1 cellular context compared by ENCODE assay signal in the genomic region with DNA sequence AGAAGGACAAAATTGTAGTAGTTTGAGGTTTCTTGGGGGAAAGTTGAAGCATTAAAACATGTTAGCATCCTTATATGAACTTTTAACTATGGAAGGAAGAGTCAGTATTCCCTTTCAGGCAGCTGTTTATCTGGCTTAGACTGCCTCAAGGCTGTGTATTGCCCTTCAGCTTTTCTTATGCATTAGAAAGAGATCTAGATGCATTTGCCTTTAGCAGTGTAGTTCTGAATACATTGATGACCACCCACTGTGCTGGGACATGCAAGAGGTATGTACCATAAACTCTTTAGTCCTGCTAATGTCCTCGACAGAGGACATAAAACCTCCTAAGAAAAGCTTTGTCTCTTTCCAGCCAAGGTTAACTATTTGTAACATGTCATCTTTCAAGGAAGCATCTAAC.
TF ChIP-seq lines count a peak whose summit lies in the region.

No MANE protein-coding gene starts in this region.

TF ChIP-seq in GM23338, 12 proteins besides CTCF, POLR2A, EP300 and RAD21:
- TF ChIP-seq CREB1 (CRISPR knock-in tag; IDR thresholded peaks at IDR 0.05; ENCODE audit: low read depth) (0 out of 2 replicates have a peak, but pooled peaks have one; percentile 23), NANOG (IDR thresholded peaks at IDR 0.05; ENCODE audit: borderline replicate concordance) (peak; percentile 49; the same call in 1 of the 2 replicates), ZNF462 (CRISPR knock-in tag; IDR thresholded peaks at IDR 0.05) (no peak)
- TF ChIP-seq, protein P1, sequence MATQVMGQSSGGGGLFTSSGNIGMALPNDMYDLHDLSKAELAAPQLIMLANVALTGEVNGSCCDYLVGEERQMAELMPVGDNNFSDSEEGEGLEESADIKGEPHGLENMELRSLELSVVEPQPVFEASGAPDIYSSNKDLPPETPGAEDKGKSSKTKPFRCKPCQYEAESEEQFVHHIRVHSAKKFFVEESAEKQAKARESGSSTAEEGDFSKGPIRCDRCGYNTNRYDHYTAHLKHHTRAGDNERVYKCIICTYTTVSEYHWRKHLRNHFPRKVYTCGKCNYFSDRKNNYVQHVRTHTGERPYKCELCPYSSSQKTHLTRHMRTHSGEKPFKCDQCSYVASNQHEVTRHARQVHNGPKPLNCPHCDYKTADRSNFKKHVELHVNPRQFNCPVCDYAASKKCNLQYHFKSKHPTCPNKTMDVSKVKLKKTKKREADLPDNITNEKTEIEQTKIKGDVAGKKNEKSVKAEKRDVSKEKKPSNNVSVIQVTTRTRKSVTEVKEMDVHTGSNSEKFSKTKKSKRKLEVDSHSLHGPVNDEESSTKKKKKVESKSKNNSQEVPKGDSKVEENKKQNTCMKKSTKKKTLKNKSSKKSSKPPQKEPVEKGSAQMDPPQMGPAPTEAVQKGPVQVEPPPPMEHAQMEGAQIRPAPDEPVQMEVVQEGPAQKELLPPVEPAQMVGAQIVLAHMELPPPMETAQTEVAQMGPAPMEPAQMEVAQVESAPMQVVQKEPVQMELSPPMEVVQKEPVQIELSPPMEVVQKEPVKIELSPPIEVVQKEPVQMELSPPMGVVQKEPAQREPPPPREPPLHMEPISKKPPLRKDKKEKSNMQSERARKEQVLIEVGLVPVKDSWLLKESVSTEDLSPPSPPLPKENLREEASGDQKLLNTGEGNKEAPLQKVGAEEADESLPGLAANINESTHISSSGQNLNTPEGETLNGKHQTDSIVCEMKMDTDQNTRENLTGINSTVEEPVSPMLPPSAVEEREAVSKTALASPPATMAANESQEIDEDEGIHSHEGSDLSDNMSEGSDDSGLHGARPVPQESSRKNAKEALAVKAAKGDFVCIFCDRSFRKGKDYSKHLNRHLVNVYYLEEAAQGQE (IDR thresholded peaks at IDR 0.05; ENCODE audit: unreplicated experiment): no peak
